Comparison of ENCODE assay signal across 8 cellular contexts in genomic region chr7:11830582-11831382, GRCh38. TPM values are rescaled to one million over a fixed set of nuclear protein-coding genes. Genes with fewer than 3 reads are reported as not detected.
DNase-seq lines count a peak whose midpoint lies in the region; ATAC-seq, FAIRE-seq and TF ChIP-seq lines count a peak whose summit lies in the region.

No MANE protein-coding gene starts in this region.

- no peaks in the 10 kb centered on the region for H3K79me2 ChIP-seq in PC-3 (ENCODE audit: low read length)

- ATAC-seq in PC-3, result no peak; the same call in 1 of the 2 replicates
- ATAC-seq in foreskin keratinocyte, result peak; percentile 69
- peak in 3 of 4 donors; percentile 38 to 46 (median 40) for ATAC-seq in pancreas

- H3K4me1 ChIP-seq in PC-3 (ENCODE audit: insufficient read depth, low read length), result no peaks in the 10 kb centered on the region
- no peaks in the 10 kb centered on the region for H3K4me1 ChIP-seq in foreskin keratinocyte
- peaks cover 0 to 7% (median 6%) of the 10 kb centered on the region in 3 donors for H3K4me1 ChIP-seq in pancreas

- no peaks in the 10 kb centered on the region for H3K36me3 ChIP-seq in PC-3 (ENCODE audit: low read depth, low read length)
- H3K36me3 ChIP-seq in pancreas, result no peaks in the 10 kb centered on the region

- H3K27ac ChIP-seq in PC-3 (ENCODE audit: low read length) (no peak overlapping the region), foreskin keratinocyte (no peak overlapping the region), pancreas (no peak overlapping the region)

- H3K9me3 ChIP-seq in PC-3 (ENCODE audit: low read length) (no peaks in the 10 kb centered on the region), pancreas (no peaks in the 10 kb centered on the region)

- no peak for TF ChIP-seq CTCF in PC-3 (conservative IDR thresholded peaks at IDR 0.05; ENCODE audit: low read depth, low read length)
- no peak for TF ChIP-seq CTCF in foreskin keratinocyte (conservative IDR thresholded peaks at IDR 0.05)
- TF ChIP-seq CTCF in pancreas (IDR thresholded peaks at IDR 0.05), result no peak

- intact Hi-C loops in PC-3 (cut with micrococcal nuclease) (loop anchor here (2.0 to 10.0 kb wide), 5 partner anchors 83 to 458 kb away; no protein-coding TSS in a partner anchor), pancreas (cut with DNase I) (no loop called here)

- H3K27me3 ChIP-seq in PC-3 (ENCODE audit: low read length) (no peaks in the 10 kb centered on the region), foreskin keratinocyte (peaks cover 44% of the 10 kb centered on the region), pancreas (no peaks in the 10 kb centered on the region)

- H3K4me3 ChIP-seq in PC-3 (ENCODE audit: low read length), result peak overlapping the region; percentile 76
- peak overlapping the region; percentile 30 to 57 (median 40) for H3K4me3 ChIP-seq in pancreas

- H3F3A ChIP-seq in PC-3 (ENCODE audit: low read length, unreplicated experiment), result no peaks in the 10 kb centered on the region

- H2AFZ ChIP-seq in PC-3 (ENCODE audit: low read length), result peak overlapping the region; percentile 86; the same call in 1 of the 2 replicates

- BruUV-seq in PC-3 (replicated peaks; lab: Mats Ljungman, UMichigan), result TSS peak; percentile 62

- DNase-seq in DMS153 treated with DMSO at 0.1 percent for 48 hours (lab: John Stamatoyannopoulos, UW; ENCODE audit: unreplicated experiment) (peak; percentile 52), PC-3 (no peak), foreskin keratinocyte (peak in 1 of 2 donors; percentile 38), pancreas (no peak), islet precursor cell (no peak)
- DNase-seq in activated effector memory CD4-positive, alpha-beta T cell treated with Interleukin-2 at 50 U/mL for 16 hours, result no peak
- no peak for DNase-seq in activated CD8-positive, alpha-beta memory T cell treated with anti-CD3 and anti-CD28 coated beads for 24 hours
- no peak for DNase-seq in activated naive CD4-positive, alpha-beta T cell (lab: John Stamatoyannopoulos, UW)

- peak overlapping the region; percentile 93 for H3K4me2 ChIP-seq in PC-3 (ENCODE audit: low read length)

- H3K9me2 ChIP-seq in PC-3 (replicated peaks; ENCODE audit: low read length), result no peaks in the 10 kb centered on the region

- no peak overlapping the region for H3K9ac ChIP-seq in PC-3 (ENCODE audit: low read length)

- no peaks in the 10 kb centered on the region for H4K20me1 ChIP-seq in PC-3 (ENCODE audit: low read length)

- POLR2A ChIA-PET in PC-3 (lab: Charles Lee; ENCODE audit: unreplicated experiment), result no interaction called here

- CTCF ChIA-PET in PC-3 (lab: Charles Lee), result interaction anchor here (0.5 to 1.3 kb wide), 3 partner anchors 403 to 659 kb away, joined by 3 to 6 read pairs (median 4); no protein-coding TSS in a partner anchor

- FAIRE-seq in pancreas (lab: Jason Lieb, UNC), result no peak

- WGBS in pancreas, 2 donors, result 5 to 10% methylated on average over 10 of the region's 10 CpGs

RNA-seq across cellular contexts. Expression of gene THSD7A, which starts 1.2 kb away (rescaled TPM):
- 0.04 and 0.06 TPM in 2 replicates for total RNA-seq in PC-3 (2014; rRNA removed)
- not detected in 2 replicates for total RNA-seq in foreskin keratinocyte
- not detected in 2 replicates for polyA plus RNA-seq in foreskin keratinocyte
- 1 to 10 TPM in 3 of 6 donors, under 1 TPM in 3; 0.87 to 3.7 (median 1.4) TPM for total RNA-seq in pancreas
- under 1 TPM; 0.30 to 0.42 TPM for polyA plus RNA-seq in pancreas
